Comparison of ENCODE assay signal across 15 cellular contexts in the genomic region with DNA sequence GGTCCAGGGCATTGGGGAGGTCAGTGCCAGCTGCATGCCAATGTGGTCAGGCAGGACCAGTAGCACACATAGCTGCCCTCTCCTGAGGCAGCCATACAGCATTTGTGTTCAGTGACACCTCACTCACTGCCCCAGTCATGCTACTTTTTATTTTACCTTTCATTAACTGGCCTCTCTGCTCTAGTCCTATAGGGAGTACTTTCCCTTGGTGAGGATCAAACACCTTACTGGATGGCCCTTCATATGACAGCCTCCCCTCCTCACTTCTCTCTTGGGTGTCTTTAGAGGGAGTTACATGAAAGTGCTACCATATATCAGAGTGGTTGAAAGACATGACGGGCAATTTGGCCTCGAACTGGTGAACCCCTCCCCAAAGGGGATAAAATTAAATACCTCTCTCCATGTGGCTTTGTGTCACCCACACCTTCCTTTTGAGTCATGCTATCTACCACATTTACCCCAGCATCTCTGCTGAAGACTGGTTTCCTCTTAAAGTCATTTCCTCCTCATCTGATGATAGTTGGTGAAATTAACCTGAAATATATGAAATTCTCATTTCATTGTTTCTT. TPM values are rescaled to one million over a fixed set of nuclear protein-coding genes. Genes with fewer than 3 reads are reported as not detected.
A peak's percentile ranks its signal among the peaks of the same experiment; 100 is the strongest.
DNase-seq lines count a peak whose midpoint lies in the region; ATAC-seq and TF ChIP-seq lines count a peak whose summit lies in the region.
"Had no signal": no experiment of that assay in that cellular context is flagged by ENCODE, and none has a peak within 500 bp of the region (broad histone marks: within the 10 kb centered on the region; RNA-seq: fewer than 3 reads in every experiment).

No MANE protein-coding gene starts in this region.

- no peaks in the 10 kb centered on the region for H3K27me3 Mint-ChIP-seq in CD4-positive, alpha-beta T cell

- CTCF ChIA-PET in CD4-positive, alpha-beta T cell (lab: Charles Lee) = no interaction called here

- peaks cover 24% of the 10 kb centered on the region for H3K4me1 Mint-ChIP-seq in CD4-positive, alpha-beta T cell (ENCODE audit: low read depth)

- no peak overlapping the region for H3K4me3 Mint-ChIP-seq in CD4-positive, alpha-beta T cell

- H3K27me3 ChIP-seq in CD4-positive, alpha-beta T cell (ENCODE audit: control insufficient read depth, insufficient read depth, low read length) = no peaks in the 10 kb centered on the region
- H3K27me3 ChIP-seq: esophagus squamous epithelium had no signal

- DNase-seq in CD4-positive, alpha-beta T cell = no peak
- peak; percentile 27 for DNase-seq in activated CD8-positive, alpha-beta memory T cell treated with anti-CD3 and anti-CD28 coated beads, Interleukin-2, amount 50 U/mL, for 4 hours
- DNase-seq in left lobe of liver (ENCODE audit: low spot score) (no peak), DMS79 (lab: John Stamatoyannopoulos, UW) (no peak), Right ventricle myocardium superior (no peak)
- DNase-seq: C1 segment of cervical spinal cord, cerebellar nuclear complex, esophagus squamous epithelium, NCI-H2107 had no signal

- no peak overlapping the region for H3K27ac ChIP-seq in CD4-positive, alpha-beta T cell (ENCODE audit: low read depth, low read length)
- H3K27ac ChIP-seq: esophagus squamous epithelium had no signal

- H3K27ac Mint-ChIP-seq in CD4-positive, alpha-beta T cell = no peak overlapping the region

- H3K9me3 Mint-ChIP-seq in CD4-positive, alpha-beta T cell = no peaks in the 10 kb centered on the region

- TF ChIP-seq CTCF in CD4-positive, alpha-beta T cell (IDR thresholded peaks at IDR 0.05) = no peak

- H3K36me3 Mint-ChIP-seq in CD4-positive, alpha-beta T cell (ENCODE audit: low read depth) = peaks cover 23% of the 10 kb centered on the region

- POLR2A ChIA-PET in CD4-positive, alpha-beta T cell (lab: Charles Lee) = no interaction called here

- intact Hi-C loops in CD4-positive, alpha-beta T cell (cut with DNase I, micrococcal nuclease) = no loop called here
- intact Hi-C loops in Right ventricle myocardium superior (cut with DNase I) = no loop called here

- H3K9me3 ChIP-seq in CD4-positive, alpha-beta T cell (ENCODE audit: control insufficient read depth, low read length) = no peaks in the 10 kb centered on the region
- H3K9me3 ChIP-seq: esophagus squamous epithelium had no signal

- peak; percentile 56 for ATAC-seq in CD4-positive, alpha-beta T cell (ENCODE audit: poor library complexity)
- ATAC-seq in GM19351 (IDR thresholded peaks at IDR 0.05; ENCODE audit: unreplicated experiment) (peak; percentile 47), left lobe of liver (peak; percentile 23), HG03342 (IDR thresholded peaks at IDR 0.05; ENCODE audit: unreplicated experiment) (no peak), GM18867 (IDR thresholded peaks at IDR 0.05; ENCODE audit: unreplicated experiment) (no peak), Right ventricle myocardium superior (ENCODE audit: poor library complexity) (no peak)

RNA-seq across cellular contexts. Expression of a gene that starts 17.6 kb away (rescaled TPM):
- total RNA-seq in CD4-positive, alpha-beta T cell = not detected
- not detected for total RNA-seq in left lobe of liver
- total RNA-seq in Right ventricle myocardium superior = not detected
- total RNA-seq: esophagus squamous epithelium, LHCN-M2, mesenteric fat pad, osteocyte had no signal

RNA-seq across cellular contexts. Expression of a gene that starts 40.0 kb away (rescaled TPM):
- 1 to 10 TPM; 6.1 to 7.1 TPM for total RNA-seq in CD4-positive, alpha-beta T cell
- total RNA-seq in left lobe of liver = 3.3 TPM
- total RNA-seq in Right ventricle myocardium superior = 3.6 TPM

Comparison
In these comparisons a context has a peak if more than half of its experiments do, and no peak if none do; other contexts are left out.
1. ATAC-seq: peak in CD4-positive, alpha-beta T cell (single experiment), GM19351 (single experiment) and left lobe of liver (single experiment); none in HG03342 (single experiment), GM18867 (single experiment) and Right ventricle myocardium superior (single experiment).